In the genomic region with DNA sequence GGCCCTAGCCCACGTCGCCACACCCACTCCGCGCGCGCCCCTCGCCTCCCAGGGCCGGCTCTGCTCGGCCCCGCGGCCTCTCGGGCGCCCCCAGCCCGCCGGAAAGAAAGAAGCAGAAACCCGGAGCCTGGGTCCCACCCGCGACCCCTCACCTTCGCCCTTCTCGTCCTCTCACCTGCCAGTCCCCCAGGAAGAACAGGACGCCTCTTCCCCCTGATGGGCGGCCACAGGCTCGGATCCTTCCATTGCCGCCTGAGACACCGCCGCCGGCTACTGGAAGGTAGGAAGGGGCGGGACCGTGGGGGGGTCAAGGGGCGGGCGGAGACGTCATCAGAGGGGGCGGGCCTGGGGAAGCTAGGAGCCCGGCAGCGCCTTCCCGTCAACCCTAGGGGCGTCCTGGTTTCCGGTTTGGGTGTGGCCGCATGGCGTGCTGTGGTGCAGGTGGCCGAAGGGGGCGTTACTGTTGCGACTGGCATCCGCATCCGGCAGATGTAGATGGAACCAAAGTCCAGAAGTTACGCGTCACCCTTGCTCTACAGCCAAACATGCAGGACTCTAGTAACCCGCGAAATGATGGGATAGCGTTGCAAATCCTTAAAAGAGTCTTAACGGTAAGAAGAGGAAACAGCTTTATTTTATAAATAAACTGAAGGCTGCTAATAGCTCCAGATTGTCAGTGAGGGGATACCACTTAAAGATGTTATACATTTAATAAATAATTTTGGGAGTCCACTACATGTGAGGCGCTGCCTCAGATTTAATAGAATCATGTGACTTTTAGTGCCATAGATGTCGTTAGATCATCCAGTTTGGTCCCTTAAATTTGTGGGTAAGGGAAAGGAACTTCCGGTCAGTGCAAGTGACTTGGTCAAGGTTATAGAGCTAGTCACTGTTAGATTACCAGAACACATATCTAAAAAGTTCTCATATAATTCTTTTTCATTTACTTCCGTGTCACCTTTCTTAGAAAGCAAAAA, we compare ENCODE assay signal across 1 cellular context.
TF ChIP-seq lines count a peak whose summit lies in the region.

A gene (minus strand): TSS at position 282 of the 977 bp plus-strand sequence. CDS start 36 bp downstream, at position 246.

TF ChIP-seq in HepG2, 621 proteins besides CTCF, POLR2A, EP300 and RAD21 (continued from another document and continues in another):
- TF ChIP-seq, protein P1, sequence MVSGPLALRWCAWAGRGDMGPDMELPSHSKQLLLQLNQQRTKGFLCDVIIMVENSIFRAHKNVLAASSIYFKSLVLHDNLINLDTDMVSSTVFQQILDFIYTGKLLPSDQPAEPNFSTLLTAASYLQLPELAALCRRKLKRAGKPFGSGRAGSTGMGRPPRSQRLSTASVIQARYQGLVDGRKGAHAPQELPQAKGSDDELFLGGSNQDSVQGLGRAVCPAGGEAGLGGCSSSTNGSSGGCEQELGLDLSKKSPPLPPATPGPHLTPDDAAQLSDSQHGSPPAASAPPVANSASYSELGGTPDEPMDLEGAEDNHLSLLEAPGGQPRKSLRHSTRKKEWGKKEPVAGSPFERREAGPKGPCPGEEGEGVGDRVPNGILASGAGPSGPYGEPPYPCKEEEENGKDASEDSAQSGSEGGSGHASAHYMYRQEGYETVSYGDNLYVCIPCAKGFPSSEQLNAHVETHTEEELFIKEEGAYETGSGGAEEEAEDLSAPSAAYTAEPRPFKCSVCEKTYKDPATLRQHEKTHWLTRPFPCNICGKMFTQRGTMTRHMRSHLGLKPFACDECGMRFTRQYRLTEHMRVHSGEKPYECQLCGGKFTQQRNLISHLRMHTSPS (CRISPR knock-in tag; IDR thresholded peaks at IDR 0.05; ENCODE audit: low read depth), result no peak
- TF ChIP-seq HOXA5 (CRISPR knock-in tag; IDR thresholded peaks at IDR 0.05), result peak; percentile 66
- TF ChIP-seq, protein P2, sequence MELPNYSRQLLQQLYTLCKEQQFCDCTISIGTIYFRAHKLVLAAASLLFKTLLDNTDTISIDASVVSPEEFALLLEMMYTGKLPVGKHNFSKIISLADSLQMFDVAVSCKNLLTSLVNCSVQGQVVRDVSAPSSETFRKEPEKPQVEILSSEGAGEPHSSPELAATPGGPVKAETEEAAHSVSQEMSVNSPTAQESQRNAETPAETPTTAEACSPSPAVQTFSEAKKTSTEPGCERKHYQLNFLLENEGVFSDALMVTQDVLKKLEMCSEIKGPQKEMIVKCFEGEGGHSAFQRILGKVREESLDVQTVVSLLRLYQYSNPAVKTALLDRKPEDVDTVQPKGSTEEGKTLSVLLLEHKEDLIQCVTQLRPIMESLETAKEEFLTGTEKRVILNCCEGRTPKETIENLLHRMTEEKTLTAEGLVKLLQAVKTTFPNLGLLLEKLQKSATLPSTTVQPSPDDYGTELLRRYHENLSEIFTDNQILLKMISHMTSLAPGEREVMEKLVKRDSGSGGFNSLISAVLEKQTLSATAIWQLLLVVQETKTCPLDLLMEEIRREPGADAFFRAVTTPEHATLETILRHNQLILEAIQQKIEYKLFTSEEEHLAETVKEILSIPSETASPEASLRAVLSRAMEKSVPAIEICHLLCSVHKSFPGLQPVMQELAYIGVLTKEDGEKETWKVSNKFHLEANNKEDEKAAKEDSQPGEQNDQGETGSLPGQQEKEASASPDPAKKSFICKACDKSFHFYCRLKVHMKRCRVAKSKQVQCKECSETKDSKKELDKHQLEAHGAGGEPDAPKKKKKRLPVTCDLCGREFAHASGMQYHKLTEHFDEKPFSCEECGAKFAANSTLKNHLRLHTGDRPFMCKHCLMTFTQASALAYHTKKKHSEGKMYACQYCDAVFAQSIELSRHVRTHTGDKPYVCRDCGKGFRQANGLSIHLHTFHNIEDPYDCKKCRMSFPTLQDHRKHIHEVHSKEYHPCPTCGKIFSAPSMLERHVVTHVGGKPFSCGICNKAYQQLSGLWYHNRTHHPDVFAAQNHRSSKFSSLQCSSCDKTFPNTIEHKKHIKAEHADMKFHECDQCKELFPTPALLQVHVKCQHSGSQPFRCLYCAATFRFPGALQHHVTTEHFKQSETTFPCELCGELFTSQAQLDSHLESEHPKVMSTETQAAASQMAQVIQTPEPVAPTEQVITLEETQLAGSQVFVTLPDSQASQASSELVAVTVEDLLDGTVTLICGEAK (IDR thresholded peaks at IDR 0.05), result no peak
- TF ChIP-seq, protein P2 (CRISPR knock-in tag; IDR thresholded peaks at IDR 0.05), result peak; percentile 39; the same call in 1 of the 2 replicates
- peak; percentile 67 for TF ChIP-seq YY1 (IDR thresholded peaks at IDR 0.05; ENCODE audit: insufficient read depth, insufficient replicate concordance, low read depth, low read length)
- TF ChIP-seq, protein P3, sequence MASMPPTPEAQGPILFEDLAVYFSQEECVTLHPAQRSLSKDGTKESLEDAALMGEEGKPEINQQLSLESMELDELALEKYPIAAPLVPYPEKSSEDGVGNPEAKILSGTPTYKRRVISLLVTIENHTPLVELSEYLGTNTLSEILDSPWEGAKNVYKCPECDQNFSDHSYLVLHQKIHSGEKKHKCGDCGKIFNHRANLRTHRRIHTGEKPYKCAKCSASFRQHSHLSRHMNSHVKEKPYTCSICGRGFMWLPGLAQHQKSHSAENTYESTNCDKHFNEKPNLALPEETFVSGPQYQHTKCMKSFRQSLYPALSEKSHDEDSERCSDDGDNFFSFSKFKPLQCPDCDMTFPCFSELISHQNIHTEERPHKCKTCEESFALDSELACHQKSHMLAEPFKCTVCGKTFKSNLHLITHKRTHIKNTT (CRISPR knock-in tag; IDR thresholded peaks at IDR 0.05), result no peak
- TF ChIP-seq, protein P4, sequence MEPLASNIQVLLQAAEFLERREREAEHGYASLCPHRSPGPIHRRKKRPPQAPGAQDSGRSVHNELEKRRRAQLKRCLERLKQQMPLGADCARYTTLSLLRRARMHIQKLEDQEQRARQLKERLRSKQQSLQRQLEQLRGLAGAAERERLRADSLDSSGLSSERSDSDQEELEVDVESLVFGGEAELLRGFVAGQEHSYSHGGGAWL (CRISPR knock-in tag; IDR thresholded peaks at IDR 0.05), result peak; percentile 59
- TF ChIP-seq, protein P5, sequence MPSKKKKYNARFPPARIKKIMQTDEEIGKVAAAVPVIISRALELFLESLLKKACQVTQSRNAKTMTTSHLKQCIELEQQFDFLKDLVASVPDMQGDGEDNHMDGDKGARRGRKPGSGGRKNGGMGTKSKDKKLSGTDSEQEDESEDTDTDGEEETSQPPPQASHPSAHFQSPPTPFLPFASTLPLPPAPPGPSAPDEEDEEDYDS (CRISPR knock-in tag; IDR thresholded peaks at IDR 0.05), result peak; percentile 68
- peak; percentile 64; the same call in 1 of the 2 replicates for TF ChIP-seq ZNF557 (CRISPR knock-in tag; IDR thresholded peaks at IDR 0.05)
- TF ChIP-seq ZNF441 (CRISPR knock-in tag; IDR thresholded peaks at IDR 0.05; ENCODE audit: borderline replicate concordance), result no peak
- TF ChIP-seq GATAD1 (CRISPR knock-in tag; IDR thresholded peaks at IDR 0.05), result peak; percentile 82
- TF ChIP-seq GABPA (IDR thresholded peaks at IDR 0.05; ENCODE audit: low read depth, low read length), result peak; percentile 85
- TF ChIP-seq GABPA (CRISPR knock-in tag; IDR thresholded peaks at IDR 0.05; ENCODE audit: low read depth), result peak; percentile 91
- peak; percentile 53 for TF ChIP-seq AGO2 (optimal IDR thresholded peaks at IDR 0.05; ENCODE audit: low read depth, low read length)
- no peak for TF ChIP-seq MED8 (CRISPR knock-in tag; IDR thresholded peaks at IDR 0.05; ENCODE audit: insufficient replicate concordance)
- no peak for TF ChIP-seq NFE2L2 (IDR thresholded peaks at IDR 0.05; ENCODE audit: low read length)
- TF ChIP-seq ZNF30 (CRISPR knock-in tag; IDR thresholded peaks at IDR 0.05), result no peak
- peak; percentile 83 for TF ChIP-seq ZNF335 (CRISPR knock-in tag; IDR thresholded peaks at IDR 0.05)
- peak; percentile 69 for TF ChIP-seq HDAC2 (CRISPR knock-in tag; IDR thresholded peaks at IDR 0.05)
- TF ChIP-seq, protein P6, sequence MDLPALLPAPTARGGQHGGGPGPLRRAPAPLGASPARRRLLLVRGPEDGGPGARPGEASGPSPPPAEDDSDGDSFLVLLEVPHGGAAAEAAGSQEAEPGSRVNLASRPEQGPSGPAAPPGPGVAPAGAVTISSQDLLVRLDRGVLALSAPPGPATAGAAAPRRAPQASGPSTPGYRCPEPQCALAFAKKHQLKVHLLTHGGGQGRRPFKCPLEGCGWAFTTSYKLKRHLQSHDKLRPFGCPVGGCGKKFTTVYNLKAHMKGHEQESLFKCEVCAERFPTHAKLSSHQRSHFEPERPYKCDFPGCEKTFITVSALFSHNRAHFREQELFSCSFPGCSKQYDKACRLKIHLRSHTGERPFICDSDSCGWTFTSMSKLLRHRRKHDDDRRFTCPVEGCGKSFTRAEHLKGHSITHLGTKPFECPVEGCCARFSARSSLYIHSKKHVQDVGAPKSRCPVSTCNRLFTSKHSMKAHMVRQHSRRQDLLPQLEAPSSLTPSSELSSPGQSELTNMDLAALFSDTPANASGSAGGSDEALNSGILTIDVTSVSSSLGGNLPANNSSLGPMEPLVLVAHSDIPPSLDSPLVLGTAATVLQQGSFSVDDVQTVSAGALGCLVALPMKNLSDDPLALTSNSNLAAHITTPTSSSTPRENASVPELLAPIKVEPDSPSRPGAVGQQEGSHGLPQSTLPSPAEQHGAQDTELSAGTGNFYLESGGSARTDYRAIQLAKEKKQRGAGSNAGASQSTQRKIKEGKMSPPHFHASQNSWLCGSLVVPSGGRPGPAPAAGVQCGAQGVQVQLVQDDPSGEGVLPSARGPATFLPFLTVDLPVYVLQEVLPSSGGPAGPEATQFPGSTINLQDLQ (CRISPR knock-in tag; IDR thresholded peaks at IDR 0.05), result no peak
- TF ChIP-seq ZSCAN9 (CRISPR knock-in tag; IDR thresholded peaks at IDR 0.05; ENCODE audit: borderline replicate concordance), result no peak; the same call in 1 of the 2 replicates
- 0 out of 2 replicates have a peak, but pooled peaks have one; percentile 39 for TF ChIP-seq SIN3B (IDR thresholded peaks at IDR 0.05; ENCODE audit: low read length)
- TF ChIP-seq, protein P7, sequence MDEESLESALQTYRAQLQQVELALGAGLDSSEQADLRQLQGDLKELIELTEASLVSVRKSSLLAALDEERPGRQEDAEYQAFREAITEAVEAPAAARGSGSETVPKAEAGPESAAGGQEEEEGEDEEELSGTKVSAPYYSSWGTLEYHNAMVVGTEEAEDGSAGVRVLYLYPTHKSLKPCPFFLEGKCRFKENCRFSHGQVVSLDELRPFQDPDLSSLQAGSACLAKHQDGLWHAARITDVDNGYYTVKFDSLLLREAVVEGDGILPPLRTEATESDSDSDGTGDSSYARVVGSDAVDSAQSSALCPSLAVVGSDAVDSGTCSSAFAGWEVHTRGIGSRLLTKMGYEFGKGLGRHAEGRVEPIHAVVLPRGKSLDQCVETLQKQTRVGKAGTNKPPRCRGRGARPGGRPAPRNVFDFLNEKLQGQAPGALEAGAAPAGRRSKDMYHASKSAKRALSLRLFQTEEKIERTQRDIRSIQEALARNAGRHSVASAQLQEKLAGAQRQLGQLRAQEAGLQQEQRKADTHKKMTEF (CRISPR knock-in tag; IDR thresholded peaks at IDR 0.05), result peak; percentile 82
- TF ChIP-seq ZNF878 (CRISPR knock-in tag; IDR thresholded peaks at IDR 0.05), result peak; percentile 63; the same call in 1 of the 2 replicates
- TF ChIP-seq, protein P8, sequence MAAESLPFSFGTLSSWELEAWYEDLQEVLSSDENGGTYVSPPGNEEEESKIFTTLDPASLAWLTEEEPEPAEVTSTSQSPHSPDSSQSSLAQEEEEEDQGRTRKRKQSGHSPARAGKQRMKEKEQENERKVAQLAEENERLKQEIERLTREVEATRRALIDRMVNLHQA (CRISPR knock-in tag; IDR thresholded peaks at IDR 0.05), result no peak
- TF ChIP-seq POGZ (CRISPR knock-in tag; IDR thresholded peaks at IDR 0.05), result peak; percentile 86
- no peak; the same call in 1 of the 2 replicates for TF ChIP-seq ZNF619 (CRISPR knock-in tag; IDR thresholded peaks at IDR 0.05)
- TF ChIP-seq, protein P9, sequence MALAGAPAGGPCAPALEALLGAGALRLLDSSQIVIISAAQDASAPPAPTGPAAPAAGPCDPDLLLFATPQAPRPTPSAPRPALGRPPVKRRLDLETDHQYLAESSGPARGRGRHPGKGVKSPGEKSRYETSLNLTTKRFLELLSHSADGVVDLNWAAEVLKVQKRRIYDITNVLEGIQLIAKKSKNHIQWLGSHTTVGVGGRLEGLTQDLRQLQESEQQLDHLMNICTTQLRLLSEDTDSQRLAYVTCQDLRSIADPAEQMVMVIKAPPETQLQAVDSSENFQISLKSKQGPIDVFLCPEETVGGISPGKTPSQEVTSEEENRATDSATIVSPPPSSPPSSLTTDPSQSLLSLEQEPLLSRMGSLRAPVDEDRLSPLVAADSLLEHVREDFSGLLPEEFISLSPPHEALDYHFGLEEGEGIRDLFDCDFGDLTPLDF (CRISPR knock-in tag; IDR thresholded peaks at IDR 0.05), result no peak
- 0 out of 2 replicates have a peak, but pooled peaks have one; percentile 62 for TF ChIP-seq FOXK2 (IDR thresholded peaks at IDR 0.05)
- TF ChIP-seq, protein P10, sequence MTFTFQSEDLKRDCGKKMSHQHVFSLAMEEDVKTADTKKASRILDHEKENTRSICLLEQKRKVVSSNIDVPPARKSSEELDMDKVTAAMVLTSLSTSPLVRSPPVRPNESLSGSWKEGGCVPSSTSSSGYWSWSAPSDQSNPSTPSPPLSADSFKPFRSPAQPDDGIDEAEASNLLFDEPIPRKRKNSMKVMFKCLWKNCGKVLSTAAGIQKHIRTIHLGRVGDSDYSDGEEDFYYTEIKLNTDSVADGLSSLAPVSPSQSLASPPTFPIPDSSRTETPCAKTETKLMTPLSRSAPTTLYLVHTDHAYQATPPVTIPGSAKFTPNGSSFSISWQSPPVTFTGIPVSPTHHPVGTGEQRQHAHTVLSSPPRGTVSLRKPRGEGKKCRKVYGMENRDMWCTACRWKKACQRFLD (CRISPR knock-in tag; IDR thresholded peaks at IDR 0.05; ENCODE audit: borderline replicate concordance), result peak; percentile 39; the same call in 1 of the 2 replicates
